1 cellular context compared by ENCODE assay signal in the genomic region with DNA sequence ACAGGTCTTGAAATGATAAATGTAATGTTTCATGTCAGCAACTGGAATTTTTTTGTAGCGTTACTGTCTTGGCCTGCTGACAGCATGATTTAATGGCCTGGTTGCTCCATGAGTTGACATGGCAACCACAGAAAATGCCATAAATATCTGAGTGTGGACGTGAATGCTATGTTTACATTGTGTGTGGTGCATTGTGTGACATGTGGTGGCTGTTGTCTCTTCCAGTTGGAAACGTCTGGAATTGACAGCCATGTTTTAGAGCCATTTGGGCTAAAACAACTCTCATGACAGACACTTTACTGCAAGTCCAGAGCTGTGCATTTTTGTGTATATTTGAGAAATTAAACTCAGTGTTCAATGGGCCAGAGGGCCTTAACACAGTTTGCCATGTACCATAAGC.
TF ChIP-seq lines count a peak whose summit lies in the region.

No MANE protein-coding gene starts in this region.

TF ChIP-seq in K562, 482 proteins besides CTCF, POLR2A, EP300 and RAD21 (continued from another document and continues in another):
- TF ChIP-seq, protein P1, sequence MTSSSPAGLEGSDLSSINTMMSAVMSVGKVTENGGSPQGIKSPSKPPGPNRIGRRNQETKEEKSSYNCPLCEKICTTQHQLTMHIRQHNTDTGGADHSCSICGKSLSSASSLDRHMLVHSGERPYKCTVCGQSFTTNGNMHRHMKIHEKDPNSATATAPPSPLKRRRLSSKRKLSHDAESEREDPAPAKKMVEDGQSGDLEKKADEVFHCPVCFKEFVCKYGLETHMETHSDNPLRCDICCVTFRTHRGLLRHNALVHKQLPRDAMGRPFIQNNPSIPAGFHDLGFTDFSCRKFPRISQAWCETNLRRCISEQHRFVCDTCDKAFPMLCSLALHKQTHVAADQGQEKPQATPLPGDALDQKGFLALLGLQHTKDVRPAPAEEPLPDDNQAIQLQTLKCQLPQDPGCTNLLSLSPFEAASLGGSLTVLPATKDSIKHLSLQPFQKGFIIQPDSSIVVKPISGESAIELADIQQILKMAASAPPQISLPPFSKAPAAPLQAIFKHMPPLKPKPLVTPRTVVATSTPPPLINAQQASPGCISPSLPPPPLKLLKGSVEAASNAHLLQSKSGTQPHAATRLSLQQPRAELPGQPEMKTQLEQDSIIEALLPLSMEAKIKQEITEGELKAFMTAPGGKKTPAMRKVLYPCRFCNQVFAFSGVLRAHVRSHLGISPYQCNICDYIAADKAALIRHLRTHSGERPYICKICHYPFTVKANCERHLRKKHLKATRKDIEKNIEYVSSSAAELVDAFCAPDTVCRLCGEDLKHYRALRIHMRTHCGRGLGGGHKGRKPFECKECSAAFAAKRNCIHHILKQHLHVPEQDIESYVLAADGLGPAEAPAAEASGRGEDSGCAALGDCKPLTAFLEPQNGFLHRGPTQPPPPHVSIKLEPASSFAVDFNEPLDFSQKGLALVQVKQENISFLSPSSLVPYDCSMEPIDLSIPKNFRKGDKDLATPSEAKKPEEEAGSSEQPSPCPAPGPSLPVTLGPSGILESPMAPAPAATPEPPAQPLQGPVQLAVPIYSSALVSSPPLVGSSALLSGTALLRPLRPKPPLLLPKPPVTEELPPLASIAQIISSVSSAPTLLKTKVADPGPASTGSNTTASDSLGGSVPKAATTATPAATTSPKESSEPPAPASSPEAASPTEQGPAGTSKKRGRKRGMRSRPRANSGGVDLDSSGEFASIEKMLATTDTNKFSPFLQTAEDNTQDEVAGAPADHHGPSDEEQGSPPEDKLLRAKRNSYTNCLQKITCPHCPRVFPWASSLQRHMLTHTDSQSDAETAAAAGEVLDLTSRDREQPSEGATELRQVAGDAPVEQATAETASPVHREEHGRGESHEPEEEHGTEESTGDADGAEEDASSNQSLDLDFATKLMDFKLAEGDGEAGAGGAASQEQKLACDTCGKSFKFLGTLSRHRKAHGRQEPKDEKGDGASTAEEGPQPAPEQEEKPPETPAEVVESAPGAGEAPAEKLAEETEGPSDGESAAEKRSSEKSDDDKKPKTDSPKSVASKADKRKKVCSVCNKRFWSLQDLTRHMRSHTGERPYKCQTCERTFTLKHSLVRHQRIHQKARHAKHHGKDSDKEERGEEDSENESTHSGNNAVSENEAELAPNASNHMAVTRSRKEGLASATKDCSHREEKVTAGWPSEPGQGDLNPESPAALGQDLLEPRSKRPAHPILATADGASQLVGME (CRISPR knock-in tag; IDR thresholded peaks at IDR 0.05): 0 out of 2 replicates have a peak, but pooled peaks have one; percentile 76
- TF ChIP-seq TEAD4 (IDR thresholded peaks at IDR 0.05; ENCODE audit: low read length) (peak; percentile 74), TEAD4 (CRISPR knock-in tag; IDR thresholded peaks at IDR 0.05; ENCODE audit: borderline replicate concordance) (no peak), HDAC3 (IDR thresholded peaks at IDR 0.05; ENCODE audit: borderline replicate concordance, partially characterized antibody) (no peak), KDM2B (CRISPR knock-in tag; IDR thresholded peaks at IDR 0.05) (no peak), POLR2AphosphoS5 (IDR thresholded peaks at IDR 0.05; ENCODE audit: control insufficient read depth, insufficient read depth, low read depth, low read length) (no peak), RBM25 (IDR thresholded peaks at IDR 0.05; ENCODE audit: low read depth, low read length, severe bottlenecking) (no peak), ZNF75A (CRISPR knock-in tag; IDR thresholded peaks at IDR 0.05) (0 out of 2 replicates have a peak, but pooled peaks have one; percentile 23), PCBP1 (IDR thresholded peaks at IDR 0.05; ENCODE audit: low read depth, low read length, poor library complexity, severe bottlenecking) (no peak), HNRNPLL (IDR thresholded peaks at IDR 0.05; ENCODE audit: low read depth, low read length, poor library complexity, severe bottlenecking) (no peak), IFI16 (CRISPR knock-in tag; IDR thresholded peaks at IDR 0.05) (0 out of 2 replicates have a peak, but pooled peaks have one; percentile 63), PRPF4 (IDR thresholded peaks at IDR 0.05; ENCODE audit: insufficient read depth, low read depth, low read length, poor library complexity, severe bottlenecking) (no peak), CBX1 (IDR thresholded peaks at IDR 0.05; ENCODE audit: low read depth) (no peak), ZNF197 (CRISPR knock-in tag; IDR thresholded peaks at IDR 0.05; ENCODE audit: low read depth) (0 out of 2 replicates have a peak, but pooled peaks have one; percentile 53), NFIC (IDR thresholded peaks at IDR 0.05) (no peak), LCOR (CRISPR knock-in tag; IDR thresholded peaks at IDR 0.05) (no peak), ZNF76 (CRISPR knock-in tag; IDR thresholded peaks at IDR 0.05; ENCODE audit: borderline replicate concordance) (0 out of 2 replicates have a peak, but pooled peaks have one; percentile 40), ZNF778 (CRISPR knock-in tag; IDR thresholded peaks at IDR 0.05) (no peak), NR3C1 (CRISPR knock-in tag; IDR thresholded peaks at IDR 0.05) (no peak), ETS2 (tag; IDR thresholded peaks at IDR 0.05; ENCODE audit: borderline replicate concordance, poor library complexity, severe bottlenecking) (no peak), MYBL2 (IDR thresholded peaks at IDR 0.05; ENCODE audit: low read depth) (no peak), MYBL2 (CRISPR knock-in tag; IDR thresholded peaks at IDR 0.05; ENCODE audit: borderline replicate concordance) (no peak), ZNF384 (IDR thresholded peaks at IDR 0.05; ENCODE audit: low read depth, low read length) (peak; percentile 84), KLF1 (tag; IDR thresholded peaks at IDR 0.05) (no peak), SMC3 (conservative IDR thresholded peaks at IDR 0.05; ENCODE audit: insufficient read depth, low read depth, low read length) (no peak)
- TF ChIP-seq, protein P2, sequence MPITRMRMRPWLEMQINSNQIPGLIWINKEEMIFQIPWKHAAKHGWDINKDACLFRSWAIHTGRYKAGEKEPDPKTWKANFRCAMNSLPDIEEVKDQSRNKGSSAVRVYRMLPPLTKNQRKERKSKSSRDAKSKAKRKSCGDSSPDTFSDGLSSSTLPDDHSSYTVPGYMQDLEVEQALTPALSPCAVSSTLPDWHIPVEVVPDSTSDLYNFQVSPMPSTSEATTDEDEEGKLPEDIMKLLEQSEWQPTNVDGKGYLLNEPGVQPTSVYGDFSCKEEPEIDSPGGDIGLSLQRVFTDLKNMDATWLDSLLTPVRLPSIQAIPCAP (CRISPR knock-in tag; IDR thresholded peaks at IDR 0.05; ENCODE audit: borderline replicate concordance): no peak
- TF ChIP-seq, protein P3, sequence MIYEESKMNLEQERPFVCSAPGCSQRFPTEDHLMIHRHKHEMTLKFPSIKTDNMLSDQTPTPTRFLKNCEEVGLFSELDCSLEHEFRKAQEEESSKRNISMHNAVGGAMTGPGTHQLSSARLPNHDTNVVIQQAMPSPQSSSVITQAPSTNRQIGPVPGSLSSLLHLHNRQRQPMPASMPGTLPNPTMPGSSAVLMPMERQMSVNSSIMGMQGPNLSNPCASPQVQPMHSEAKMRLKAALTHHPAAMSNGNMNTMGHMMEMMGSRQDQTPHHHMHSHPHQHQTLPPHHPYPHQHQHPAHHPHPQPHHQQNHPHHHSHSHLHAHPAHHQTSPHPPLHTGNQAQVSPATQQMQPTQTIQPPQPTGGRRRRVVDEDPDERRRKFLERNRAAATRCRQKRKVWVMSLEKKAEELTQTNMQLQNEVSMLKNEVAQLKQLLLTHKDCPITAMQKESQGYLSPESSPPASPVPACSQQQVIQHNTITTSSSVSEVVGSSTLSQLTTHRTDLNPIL (CRISPR knock-in tag; IDR thresholded peaks at IDR 0.05): peak; percentile 78; the same call in 1 of the 2 replicates
- TF ChIP-seq, protein P4, sequence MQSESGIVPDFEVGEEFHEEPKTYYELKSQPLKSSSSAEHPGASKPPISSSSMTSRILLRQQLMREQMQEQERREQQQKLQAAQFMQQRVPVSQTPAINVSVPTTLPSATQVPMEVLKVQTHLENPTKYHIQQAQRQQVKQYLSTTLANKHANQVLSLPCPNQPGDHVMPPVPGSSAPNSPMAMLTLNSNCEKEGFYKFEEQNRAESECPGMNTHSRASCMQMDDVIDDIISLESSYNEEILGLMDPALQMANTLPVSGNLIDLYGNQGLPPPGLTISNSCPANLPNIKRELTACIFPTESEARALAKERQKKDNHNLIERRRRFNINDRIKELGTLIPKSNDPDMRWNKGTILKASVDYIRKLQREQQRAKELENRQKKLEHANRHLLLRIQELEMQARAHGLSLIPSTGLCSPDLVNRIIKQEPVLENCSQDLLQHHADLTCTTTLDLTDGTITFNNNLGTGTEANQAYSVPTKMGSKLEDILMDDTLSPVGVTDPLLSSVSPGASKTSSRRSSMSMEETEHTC (IDR thresholded peaks at IDR 0.05): no peak
- TF ChIP-seq, protein P5, sequence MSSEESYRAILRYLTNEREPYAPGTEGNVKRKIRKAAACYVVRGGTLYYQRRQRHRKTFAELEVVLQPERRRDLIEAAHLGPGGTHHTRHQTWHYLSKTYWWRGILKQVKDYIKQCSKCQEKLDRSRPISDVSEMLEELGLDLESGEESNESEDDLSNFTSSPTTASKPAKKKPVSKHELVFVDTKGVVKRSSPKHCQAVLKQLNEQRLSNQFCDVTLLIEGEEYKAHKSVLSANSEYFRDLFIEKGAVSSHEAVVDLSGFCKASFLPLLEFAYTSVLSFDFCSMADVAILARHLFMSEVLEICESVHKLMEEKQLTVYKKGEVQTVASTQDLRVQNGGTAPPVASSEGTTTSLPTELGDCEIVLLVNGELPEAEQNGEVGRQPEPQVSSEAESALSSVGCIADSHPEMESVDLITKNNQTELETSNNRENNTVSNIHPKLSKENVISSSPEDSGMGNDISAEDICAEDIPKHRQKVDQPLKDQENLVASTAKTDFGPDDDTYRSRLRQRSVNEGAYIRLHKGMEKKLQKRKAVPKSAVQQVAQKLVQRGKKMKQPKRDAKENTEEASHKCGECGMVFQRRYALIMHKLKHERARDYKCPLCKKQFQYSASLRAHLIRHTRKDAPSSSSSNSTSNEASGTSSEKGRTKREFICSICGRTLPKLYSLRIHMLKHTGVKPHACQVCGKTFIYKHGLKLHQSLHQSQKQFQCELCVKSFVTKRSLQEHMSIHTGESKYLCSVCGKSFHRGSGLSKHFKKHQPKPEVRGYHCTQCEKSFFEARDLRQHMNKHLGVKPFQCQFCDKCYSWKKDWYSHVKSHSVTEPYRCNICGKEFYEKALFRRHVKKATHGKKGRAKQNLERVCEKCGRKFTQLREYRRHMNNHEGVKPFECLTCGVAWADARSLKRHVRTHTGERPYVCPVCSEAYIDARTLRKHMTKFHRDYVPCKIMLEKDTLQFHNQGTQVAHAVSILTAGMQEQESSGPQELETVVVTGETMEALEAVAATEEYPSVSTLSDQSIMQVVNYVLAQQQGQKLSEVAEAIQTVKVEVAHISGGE (CRISPR knock-in tag; IDR thresholded peaks at IDR 0.05): peak in 1 of 3 experiments; percentile 48; a peak in 1 of 6 replicates
- TF ChIP-seq, protein P6, sequence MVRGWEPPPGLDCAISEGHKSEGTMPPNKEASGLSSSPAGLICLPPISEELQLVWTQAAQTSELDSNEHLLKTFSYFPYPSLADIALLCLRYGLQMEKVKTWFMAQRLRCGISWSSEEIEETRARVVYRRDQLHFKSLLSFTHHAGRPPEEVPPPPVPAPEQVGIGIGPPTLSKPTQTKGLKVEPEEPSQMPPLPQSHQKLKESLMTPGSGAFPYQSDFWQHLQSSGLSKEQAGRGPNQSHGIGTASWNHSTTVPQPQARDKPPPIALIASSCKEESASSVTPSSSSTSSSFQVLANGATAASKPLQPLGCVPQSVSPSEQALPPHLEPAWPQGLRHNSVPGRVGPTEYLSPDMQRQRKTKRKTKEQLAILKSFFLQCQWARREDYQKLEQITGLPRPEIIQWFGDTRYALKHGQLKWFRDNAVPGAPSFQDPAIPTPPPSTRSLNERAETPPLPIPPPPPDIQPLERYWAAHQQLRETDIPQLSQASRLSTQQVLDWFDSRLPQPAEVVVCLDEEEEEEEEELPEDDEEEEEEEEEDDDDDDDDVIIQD (CRISPR knock-in tag; IDR thresholded peaks at IDR 0.05): peak; percentile 52; the same call in 1 of the 2 replicates
- TF ChIP-seq, protein P7, sequence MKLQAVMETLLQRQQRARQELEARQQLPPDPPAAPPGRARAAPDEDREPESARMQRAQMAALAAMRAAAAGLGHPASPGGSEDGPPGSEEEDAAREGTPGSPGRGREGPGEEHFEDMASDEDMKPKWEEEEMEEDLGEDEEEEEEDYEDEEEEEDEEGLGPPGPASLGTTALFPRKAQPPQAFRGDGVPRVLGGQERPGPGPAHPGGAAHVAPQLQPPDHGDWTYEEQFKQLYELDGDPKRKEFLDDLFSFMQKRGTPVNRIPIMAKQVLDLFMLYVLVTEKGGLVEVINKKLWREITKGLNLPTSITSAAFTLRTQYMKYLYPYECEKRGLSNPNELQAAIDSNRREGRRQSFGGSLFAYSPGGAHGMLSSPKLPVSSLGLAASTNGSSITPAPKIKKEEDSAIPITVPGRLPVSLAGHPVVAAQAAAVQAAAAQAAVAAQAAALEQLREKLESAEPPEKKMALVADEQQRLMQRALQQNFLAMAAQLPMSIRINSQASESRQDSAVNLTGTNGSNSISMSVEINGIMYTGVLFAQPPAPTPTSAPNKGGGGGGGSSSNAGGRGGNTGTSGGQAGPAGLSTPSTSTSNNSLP (IDR thresholded peaks at IDR 0.05; ENCODE audit: borderline replicate concordance, low read depth, low read length): no peak
- TF ChIP-seq, protein P8, sequence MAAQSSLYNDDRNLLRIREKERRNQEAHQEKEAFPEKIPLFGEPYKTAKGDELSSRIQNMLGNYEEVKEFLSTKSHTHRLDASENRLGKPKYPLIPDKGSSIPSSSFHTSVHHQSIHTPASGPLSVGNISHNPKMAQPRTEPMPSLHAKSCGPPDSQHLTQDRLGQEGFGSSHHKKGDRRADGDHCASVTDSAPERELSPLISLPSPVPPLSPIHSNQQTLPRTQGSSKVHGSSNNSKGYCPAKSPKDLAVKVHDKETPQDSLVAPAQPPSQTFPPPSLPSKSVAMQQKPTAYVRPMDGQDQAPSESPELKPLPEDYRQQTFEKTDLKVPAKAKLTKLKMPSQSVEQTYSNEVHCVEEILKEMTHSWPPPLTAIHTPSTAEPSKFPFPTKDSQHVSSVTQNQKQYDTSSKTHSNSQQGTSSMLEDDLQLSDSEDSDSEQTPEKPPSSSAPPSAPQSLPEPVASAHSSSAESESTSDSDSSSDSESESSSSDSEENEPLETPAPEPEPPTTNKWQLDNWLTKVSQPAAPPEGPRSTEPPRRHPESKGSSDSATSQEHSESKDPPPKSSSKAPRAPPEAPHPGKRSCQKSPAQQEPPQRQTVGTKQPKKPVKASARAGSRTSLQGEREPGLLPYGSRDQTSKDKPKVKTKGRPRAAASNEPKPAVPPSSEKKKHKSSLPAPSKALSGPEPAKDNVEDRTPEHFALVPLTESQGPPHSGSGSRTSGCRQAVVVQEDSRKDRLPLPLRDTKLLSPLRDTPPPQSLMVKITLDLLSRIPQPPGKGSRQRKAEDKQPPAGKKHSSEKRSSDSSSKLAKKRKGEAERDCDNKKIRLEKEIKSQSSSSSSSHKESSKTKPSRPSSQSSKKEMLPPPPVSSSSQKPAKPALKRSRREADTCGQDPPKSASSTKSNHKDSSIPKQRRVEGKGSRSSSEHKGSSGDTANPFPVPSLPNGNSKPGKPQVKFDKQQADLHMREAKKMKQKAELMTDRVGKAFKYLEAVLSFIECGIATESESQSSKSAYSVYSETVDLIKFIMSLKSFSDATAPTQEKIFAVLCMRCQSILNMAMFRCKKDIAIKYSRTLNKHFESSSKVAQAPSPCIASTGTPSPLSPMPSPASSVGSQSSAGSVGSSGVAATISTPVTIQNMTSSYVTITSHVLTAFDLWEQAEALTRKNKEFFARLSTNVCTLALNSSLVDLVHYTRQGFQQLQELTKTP (IDR thresholded peaks at IDR 0.05; ENCODE audit: low read depth in 1 of 2, partially characterized antibody in 2 of 2): no peak
